Comparison of ENCODE assay signal across 15 cellular contexts in genomic region chr2:236994361-236994760, GRCh38.
DNase-seq lines count a peak whose midpoint lies in the region; TF ChIP-seq lines count a peak whose summit lies in the region.
"Had no signal": no experiment of that assay in that cellular context is flagged by ENCODE, and none has a peak within 500 bp of the region (broad histone marks: within the 10 kb centered on the region; RNA-seq: fewer than 3 reads in every experiment).

No MANE protein-coding gene starts in this region.

- H3K4me3 Mint-ChIP-seq in endodermal cell: no peak overlapping the region
- H3K4me3 Mint-ChIP-seq: CD8-positive, alpha-beta T cell had no signal

- no peaks in the 10 kb centered on the region for H3K27me3 ChIP-seq in endodermal cell (ENCODE audit: control insufficient read depth, insufficient read depth, low read length, poor library complexity, severe bottlenecking)
- H3K27me3 ChIP-seq in neural cell (ENCODE audit: insufficient read depth, low read depth, low read length): no peaks in the 10 kb centered on the region

- H3K36me3 ChIP-seq in endodermal cell (ENCODE audit: control insufficient read depth, insufficient read depth, low read length) (no peaks in the 10 kb centered on the region), neural cell (ENCODE audit: insufficient read depth, low read length) (no peaks in the 10 kb centered on the region)
- H3K36me3 ChIP-seq: BE2C, HAP-1 had no signal

- WGBS in endodermal cell (ENCODE audit: insufficient coverage in 1 of 2, insufficient read length in 1 of 2), 2 experiments: 90 to 93% methylated on average over 6 to 9 of the region's 9 CpGs

- H3K4me2 ChIP-seq in neural cell (ENCODE audit: low read length): no peak overlapping the region

- H3K27ac Mint-ChIP-seq in endodermal cell: no peak overlapping the region
- H3K27ac Mint-ChIP-seq: CD8-positive, alpha-beta T cell had no signal

- intact Hi-C loops in cardiac septum (cut with DNase I): no loop called here

- no peaks in the 10 kb centered on the region for H4K20me1 ChIP-seq in neural cell (ENCODE audit: insufficient read depth)

- H3K9me3 ChIP-seq in endodermal cell (ENCODE audit: control insufficient read depth, low read length) (peaks cover 5% of the 10 kb centered on the region), neural cell (ENCODE audit: low read length) (no peaks in the 10 kb centered on the region)
- H3K9me3 ChIP-seq: BE2C, HAP-1 had no signal

- H3K4me1 ChIP-seq in endodermal cell (ENCODE audit: control insufficient read depth, insufficient read depth, low read length): peaks cover 13% of the 10 kb centered on the region
- H3K4me1 ChIP-seq: BE2C, HAP-1 had no signal

- H3K27me3 Mint-ChIP-seq in endodermal cell (ENCODE audit: insufficient read depth): peaks cover 21% of the 10 kb centered on the region

- H2AFZ ChIP-seq in neural cell (ENCODE audit: low read depth, low read length): no peak overlapping the region

- no peak for TF ChIP-seq EP300 in neural cell (conservative IDR thresholded peaks at IDR 0.05; ENCODE audit: poor library complexity, severe bottlenecking)

- no peak overlapping the region for H3K4me3 ChIP-seq in endodermal cell (ENCODE audit: low read length)
- no peak overlapping the region for H3K4me3 ChIP-seq in neural cell (ENCODE audit: low read length)
- H3K4me3 ChIP-seq: GM12878, HAP-1 had no signal

- peaks cover 5% of the 10 kb centered on the region for H3K9me3 Mint-ChIP-seq in endodermal cell
- H3K9me3 Mint-ChIP-seq: CD8-positive, alpha-beta T cell had no signal

- H3K4me1 Mint-ChIP-seq in endodermal cell: peaks cover 41% of the 10 kb centered on the region

- TF ChIP-seq CTCF in C4-2B (conservative IDR thresholded peaks at IDR 0.05) (no peak), endodermal cell (conservative IDR thresholded peaks at IDR 0.05) (no peak), neural cell (IDR thresholded peaks at IDR 0.05; ENCODE audit: poor library complexity, severe bottlenecking) (no peak)

- H3K9me2 ChIP-seq in neural cell (ENCODE audit: insufficient read depth, low read length): no peaks in the 10 kb centered on the region

- H3K27ac ChIP-seq in C4-2B: peak overlapping the region; percentile 87
- H3K27ac ChIP-seq in endodermal cell (ENCODE audit: low read depth, low read length): no peak overlapping the region
- H3K27ac ChIP-seq in neural cell (ENCODE audit: low read length): no peak overlapping the region
- H3K27ac ChIP-seq: HL-60 had no signal

- H3K9ac ChIP-seq in endodermal cell (ENCODE audit: extremely low read depth, low read length, poor library complexity, severe bottlenecking): no peak overlapping the region
- H3K9ac ChIP-seq in neural cell (ENCODE audit: low read length): no peak overlapping the region

- peak; percentile 11 for DNase-seq in endodermal cell
- no peak for DNase-seq in NCI-H524 treated with DMSO at 0.1 percent for 48 hours (lab: John Stamatoyannopoulos, UW)
- DNase-seq in NCI-H1105 treated with DMSO at 0.1 percent for 48 hours (lab: John Stamatoyannopoulos, UW): no peak
- DNase-seq in cardiac septum (ENCODE audit: low spot score): no peak
- DNase-seq: ACHN, BE2C, Calu3, DMS79 treated with DMSO at 0.1 percent for 48 hours, GF-D8 had no signal

- no peaks in the 10 kb centered on the region for H3F3A ChIP-seq in neural cell (ENCODE audit: insufficient read depth, low read length, poor library complexity, severe bottlenecking)

- no peaks in the 10 kb centered on the region for H3K79me2 ChIP-seq in neural cell (replicated peaks; ENCODE audit: insufficient read depth, low read length)

- no peak for TF ChIP-seq RAD21 in neural cell (conservative IDR thresholded peaks at IDR 0.05)

- H3K36me3 Mint-ChIP-seq in endodermal cell (ENCODE audit: low read depth): no peaks in the 10 kb centered on the region
- H3K36me3 Mint-ChIP-seq: CD8-positive, alpha-beta T cell had no signal

TF ChIP-seq in neural cell, 6 proteins besides CTCF, POLR2A, EP300 and RAD21:
- no peak for TF ChIP-seq TAF1 (IDR thresholded peaks at IDR 0.05; ENCODE audit: low read depth)
- TF ChIP-seq EZH2 (IDR thresholded peaks at IDR 0.05; ENCODE audit: borderline replicate concordance, insufficient read depth, low read length, poor library complexity, severe bottlenecking): no peak
- TF ChIP-seq MXI1 (conservative IDR thresholded peaks at IDR 0.05; ENCODE audit: poor library complexity, severe bottlenecking): no peak
- peak; percentile 52 for TF ChIP-seq REST (IDR thresholded peaks at IDR 0.05; ENCODE audit: borderline replicate concordance)
- no peak for TF ChIP-seq POLR2AphosphoS5 (IDR thresholded peaks at IDR 0.05)
- no peak for TF ChIP-seq SMC3 (conservative IDR thresholded peaks at IDR 0.05; ENCODE audit: poor library complexity)
